Comparison of ENCODE assay signal across 2 cellular contexts in genomic region chr19:2986951-2987491, GRCh38.
TF ChIP-seq lines count a peak whose summit lies in the region.

No MANE protein-coding gene starts in this region.

TF ChIP-seq in IMR-90, 13 proteins besides CTCF, POLR2A, EP300 and RAD21:
- TF ChIP-seq FOS (IDR thresholded peaks at IDR 0.05; ENCODE audit: low read depth, low read length): no peak
- no peak for TF ChIP-seq MAZ (IDR thresholded peaks at IDR 0.05; ENCODE audit: borderline replicate concordance, low read depth, low read length)
- TF ChIP-seq BHLHE40 (IDR thresholded peaks at IDR 0.05; ENCODE audit: low read depth, low read length): no peak
- no peak for TF ChIP-seq USF2 (IDR thresholded peaks at IDR 0.05; ENCODE audit: low read depth, low read length)
- no peak for TF ChIP-seq ELK1 (IDR thresholded peaks at IDR 0.05; ENCODE audit: borderline replicate concordance, low read depth, low read length)
- TF ChIP-seq RFX5 (IDR thresholded peaks at IDR 0.05; ENCODE audit: low read depth, low read length): no peak
- no peak for TF ChIP-seq CEBPB (IDR thresholded peaks at IDR 0.05; ENCODE audit: low read depth, low read length)
- TF ChIP-seq MXI1 (IDR thresholded peaks at IDR 0.05; ENCODE audit: borderline replicate concordance, low read depth, low read length): no peak
- TF ChIP-seq SMC3 (IDR thresholded peaks at IDR 0.05; ENCODE audit: low read depth, low read length): no peak
- TF ChIP-seq CHD1 (IDR thresholded peaks at IDR 0.05; ENCODE audit: low read depth, low read length): no peak
- TF ChIP-seq NFE2L2 (IDR thresholded peaks at IDR 0.05; ENCODE audit: low read depth, low read length): no peak
- TF ChIP-seq MAFK (IDR thresholded peaks at IDR 0.05; ENCODE audit: low read depth, low read length): no peak
- no peak for TF ChIP-seq RCOR1 (IDR thresholded peaks at IDR 0.05; ENCODE audit: insufficient replicate concordance, low read length)

TF ChIP-seq in HEK293T, 16 proteins besides CTCF, POLR2A, EP300 and RAD21:
- no peak for TF ChIP-seq SP1 (IDR thresholded peaks at IDR 0.05)
- TF ChIP-seq LEF1 (IDR thresholded peaks at IDR 0.05; ENCODE audit: borderline replicate concordance): no peak
- TF ChIP-seq L3MBTL2 (conservative IDR thresholded peaks at IDR 0.05): no peak
- TF ChIP-seq ELF4 (IDR thresholded peaks at IDR 0.05): no peak
- no peak for TF ChIP-seq PKNOX1 (IDR thresholded peaks at IDR 0.05)
- TF ChIP-seq ZNF384 (IDR thresholded peaks at IDR 0.05): no peak
- no peak for TF ChIP-seq CTBP1 (IDR thresholded peaks at IDR 0.05; ENCODE audit: borderline replicate concordance)
- no peak for TF ChIP-seq FOXK2 (IDR thresholded peaks at IDR 0.05)
- TF ChIP-seq HDGF (IDR thresholded peaks at IDR 0.05; ENCODE audit: borderline replicate concordance): no peak
- no peak for TF ChIP-seq NFRKB (IDR thresholded peaks at IDR 0.05)
- no peak for TF ChIP-seq BHLHE40 (IDR thresholded peaks at IDR 0.05; ENCODE audit: borderline replicate concordance)
- no peak for TF ChIP-seq FOXM1 (IDR thresholded peaks at IDR 0.05; ENCODE audit: borderline replicate concordance)
- TF ChIP-seq SUZ12 (IDR thresholded peaks at IDR 0.05): no peak
- no peak for TF ChIP-seq TARDBP (IDR thresholded peaks at IDR 0.05)
- TF ChIP-seq FOXA1 (IDR thresholded peaks at IDR 0.05): no peak
- no peak for TF ChIP-seq ARNT (IDR thresholded peaks at IDR 0.05)
